Comparison of ENCODE assay signal across 9 cellular contexts in the genomic region with DNA sequence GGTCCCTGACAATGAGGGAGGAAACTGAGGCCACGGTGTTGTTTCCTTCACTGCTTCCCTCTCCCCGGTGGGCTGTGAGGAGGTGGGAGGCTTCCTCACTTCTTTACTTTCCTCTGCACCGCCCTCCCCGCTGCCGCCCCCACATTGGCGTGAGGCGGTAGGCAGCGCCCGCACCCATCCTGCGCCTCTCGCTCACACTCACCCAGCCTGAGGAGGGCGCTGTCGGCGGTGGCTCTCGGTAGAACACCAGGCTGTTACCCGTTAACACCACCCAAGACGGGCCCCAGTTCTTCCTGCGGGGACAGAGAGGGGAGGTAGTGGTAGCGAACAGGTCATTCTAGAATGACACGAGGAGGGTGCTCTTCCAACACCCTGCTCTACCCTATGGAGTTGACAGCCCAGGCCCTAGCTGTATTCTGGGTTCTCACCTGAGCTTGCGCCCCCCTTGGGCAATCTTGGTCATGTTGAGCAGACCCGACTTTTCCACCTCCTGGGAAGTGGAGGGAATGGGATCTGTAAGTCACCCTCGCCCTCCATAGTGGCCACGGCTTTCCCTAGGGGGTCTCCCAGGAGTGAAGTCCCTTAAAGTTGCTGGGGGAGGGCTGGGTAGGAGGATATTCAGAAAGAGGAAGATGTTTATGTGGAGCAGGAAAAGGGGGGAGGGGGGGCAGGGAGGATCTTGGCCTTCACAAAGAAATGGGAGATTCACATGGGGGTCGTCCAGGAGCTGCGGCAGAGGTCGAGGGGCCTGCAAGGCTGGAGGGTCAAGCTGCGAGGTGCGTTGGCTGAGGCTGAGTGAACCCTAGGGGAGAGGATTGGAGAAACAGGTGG. TPM values are rescaled to one million over a fixed set of nuclear protein-coding genes. Genes with fewer than 3 reads are reported as not detected.
A peak's percentile ranks its signal among the peaks of the same experiment; 100 is the strongest.
DNase-seq lines count a peak whose midpoint lies in the region; ATAC-seq and TF ChIP-seq lines count a peak whose summit lies in the region.
"Had no signal": no experiment of that assay in that cellular context is flagged by ENCODE, and none has a peak within 500 bp of the region (broad histone marks: within the 10 kb centered on the region; RNA-seq: fewer than 3 reads in every experiment).

No MANE protein-coding gene starts in this region.

- peaks cover 14% of the 10 kb centered on the region for H3K79me2 ChIP-seq in DND-41 (ENCODE audit: insufficient read depth, low read length)

- H3K27me3 ChIP-seq in DND-41 (ENCODE audit: insufficient read depth, low read length, poor library complexity): no peaks in the 10 kb centered on the region

- peaks cover 31% of the 10 kb centered on the region for H3K4me1 ChIP-seq in DND-41 (ENCODE audit: insufficient read depth, low read length)

- no peak for ATAC-seq in DND-41 (ENCODE audit: insufficient read depth, low read depth)
- ATAC-seq in HG02938 (IDR thresholded peaks at IDR 0.05; ENCODE audit: unreplicated experiment): peak; percentile 32

- no peaks in the 10 kb centered on the region for H3K9me3 ChIP-seq in DND-41 (ENCODE audit: insufficient read depth, low read length, severe bottlenecking)

- peak overlapping the region; percentile 91 for H3K27ac ChIP-seq in DND-41 (ENCODE audit: low read length)

- H3K36me3 ChIP-seq in DND-41 (ENCODE audit: insufficient read depth, low read length): peaks cover 15% of the 10 kb centered on the region

- peak overlapping the region; percentile 83 for H3K9ac ChIP-seq in DND-41 (ENCODE audit: low read depth, low read length)

- no peaks in the 10 kb centered on the region for H4K20me1 ChIP-seq in DND-41 (ENCODE audit: insufficient read depth, low read length)

- H3K4me3 ChIP-seq in DND-41 (ENCODE audit: low read depth in 1 of 2, low read length in 2 of 2): peak overlapping the region; percentile 39 to 74; a peak in 3 of 4 replicates
- H3K4me3 ChIP-seq in epithelial cell of proximal tubule (ENCODE audit: low read depth, low read length): peak overlapping the region; percentile 34

- peak overlapping the region; percentile 63 for H2AFZ ChIP-seq in DND-41 (ENCODE audit: low read depth, low read length)

- TF ChIP-seq CTCF in DND-41 (IDR thresholded peaks at IDR 0.05; ENCODE audit: borderline replicate concordance, extremely low read depth, low read length, poor library complexity, severe bottlenecking) (peak; percentile 36), epithelial cell of proximal tubule (conservative IDR thresholded peaks at IDR 0.05; ENCODE audit: low read depth, low read length) (peak; percentile 36)

- intact Hi-C loops in posterior vena cava (cut with DNase I): no loop called here

- peak overlapping the region; percentile 90 for H3K4me2 ChIP-seq in DND-41 (ENCODE audit: insufficient read depth, low read length)

- peak; percentile 38 for DNase-seq in DND-41
- peak; percentile 73 for DNase-seq in activated CD4-positive, alpha-beta T cell treated with anti-CD3 and anti-CD28 coated beads, Interleukin-2, amount 50 U/mL, for 1 hour
- no peak for DNase-seq in epithelial cell of proximal tubule (ENCODE audit: low read depth)
- DNase-seq in posterior vena cava (ENCODE audit: low spot score): peak; percentile 85
- DNase-seq in mesenteric fat pad (ENCODE audit: low spot score): no peak
- no peak for DNase-seq in NCI-H526 treated with DMSO at 0.1 percent for 48 hours (lab: John Stamatoyannopoulos, UW)
- DNase-seq in HPDE6-E6E7 (ENCODE audit: extremely low spot score): no peak

RNA-seq across cellular contexts. Expression of a gene that starts 3.3 kb away (rescaled TPM):
- 0.29 and 1.2 TPM in 2 replicates for total RNA-seq in epithelial cell of proximal tubule
- 10 to 100 TPM; 12.7 to 20.7 TPM for total RNA-seq in posterior vena cava
- total RNA-seq in mesenteric fat pad: 26.5 TPM

RNA-seq across cellular contexts. Expression of a gene that starts 11.5 kb away (rescaled TPM):
- total RNA-seq in epithelial cell of proximal tubule (107 and 151 TPM in 2 replicates), posterior vena cava (100 to 1,000 TPM; 135 to 142 TPM), mesenteric fat pad (145 TPM)

RNA-seq across cellular contexts. Expression of a gene that starts 16.8 kb away (rescaled TPM):
- total RNA-seq in epithelial cell of proximal tubule (0.51 TPM in 1 of 2 replicates, not detected in the other), posterior vena cava (1 to 10 TPM in 1 of 2 donors, under 1 TPM in 1; 0.90 to 3.2 TPM), mesenteric fat pad (0.13 TPM)

RNA-seq across cellular contexts. Expression of a gene that starts 21.3 kb away (rescaled TPM):
- total RNA-seq in epithelial cell of proximal tubule: 0.29 TPM in 1 of 2 replicates, not detected in the other
- total RNA-seq in posterior vena cava: not detected
- total RNA-seq in mesenteric fat pad: not detected
- total RNA-seq: pulmonary artery endothelial cell had no signal

RNA-seq across cellular contexts. Expression of a gene that starts 41.8 kb away (rescaled TPM):
- total RNA-seq in epithelial cell of proximal tubule (not detected in 2 replicates), posterior vena cava (not detected), mesenteric fat pad (not detected)
- total RNA-seq: pulmonary artery endothelial cell had no signal

Comparison
In these comparisons a context has a peak if more than half of its experiments do, and no peak if none do; other contexts are left out.
1. DNase-seq: peak in DND-41 (single experiment), activated CD4-positive, alpha-beta T cell treated with anti-CD3 and anti-CD28 coated beads, Interleukin-2, amount 50 U/mL, for 1 hour (single experiment) and posterior vena cava (single experiment); none in epithelial cell of proximal tubule (single experiment), mesenteric fat pad (single experiment), NCI-H526 treated with DMSO at 0.1 percent for 48 hours (single experiment) and HPDE6-E6E7 (single experiment).